In the genomic region with DNA sequence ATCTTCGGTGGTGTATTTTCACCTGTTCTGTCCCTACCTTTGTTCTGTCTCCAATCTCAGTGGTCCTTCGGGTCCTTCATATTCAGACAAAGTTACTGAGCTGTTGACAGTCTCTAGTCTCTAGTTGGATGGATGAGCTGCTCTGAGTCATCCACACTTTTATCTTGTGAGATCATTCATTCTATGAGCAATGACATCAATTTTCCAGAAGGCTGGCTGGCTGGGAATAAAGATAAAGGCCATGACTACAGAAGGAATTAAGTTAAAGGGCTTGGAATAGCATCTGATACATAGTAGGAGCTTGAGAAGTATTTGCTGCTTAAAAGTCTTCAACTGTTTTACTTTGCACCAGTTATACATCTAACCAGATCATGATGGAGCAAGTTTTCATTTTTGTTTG, we compare ENCODE assay signal across 1 cellular context.
TF ChIP-seq lines count a peak whose summit lies in the region.

No MANE protein-coding gene starts in this region.

TF ChIP-seq in K562, 482 proteins besides CTCF, POLR2A, EP300 and RAD21 (continued from another document):
- TF ChIP-seq STAT5A (IDR thresholded peaks at IDR 0.05; ENCODE audit: borderline replicate concordance, low read length) (peak; percentile 63; the same call in 1 of the 2 replicates), HDGF (IDR thresholded peaks at IDR 0.05) (no peak), GABPB1 (CRISPR knock-in tag; IDR thresholded peaks at IDR 0.05) (no peak), RBFOX2 (IDR thresholded peaks at IDR 0.05; ENCODE audit: low read depth, low read length) (no peak), ZNF586 (CRISPR knock-in tag; conservative IDR thresholded peaks at IDR 0.05) (no peak), MEIS2 (IDR thresholded peaks at IDR 0.05; ENCODE audit: partially characterized antibody) (peak; percentile 89), TAF7 (tag; IDR thresholded peaks at IDR 0.05) (no peak), NFATC3 (IDR thresholded peaks at IDR 0.05) (peak; percentile 91), RNF2 (IDR thresholded peaks at IDR 0.05) (no peak), HCFC1 (IDR thresholded peaks at IDR 0.05; ENCODE audit: low read depth, low read length) (no peak), PPARD (CRISPR knock-in tag; IDR thresholded peaks at IDR 0.05) (no peak), MTA3 (IDR thresholded peaks at IDR 0.05; ENCODE audit: borderline replicate concordance) (no peak), POLR2G (IDR thresholded peaks at IDR 0.05; ENCODE audit: low read depth, low read length) (no peak), XRCC3 (IDR thresholded peaks at IDR 0.05) (no peak), PHB (CRISPR knock-in tag; IDR thresholded peaks at IDR 0.05) (no peak), NFIX (CRISPR knock-in tag; IDR thresholded peaks at IDR 0.05; ENCODE audit: low read depth) (no peak), MYNN (IDR thresholded peaks at IDR 0.05) (peak; percentile 48; the same call in 1 of the 2 replicates), MYNN (CRISPR knock-in tag; IDR thresholded peaks at IDR 0.05) (no peak), SREBF1 (IDR thresholded peaks at IDR 0.05; ENCODE audit: borderline replicate concordance, low read depth, low read length) (no peak), PCBP1 (IDR thresholded peaks at IDR 0.05; ENCODE audit: low read depth, low read length, poor library complexity, severe bottlenecking) (no peak), ZNF23 (CRISPR knock-in tag; IDR thresholded peaks at IDR 0.05) (no peak), NFXL1 (CRISPR knock-in tag; IDR thresholded peaks at IDR 0.05) (no peak), ARNT (IDR thresholded peaks at IDR 0.05) (0 out of 4 replicates have a peak, but pooled peaks of 1 of the 2 experiments have one; percentile 39), FOXK2 (conservative IDR thresholded peaks at IDR 0.05 in 1 of 2, IDR thresholded peaks at IDR 0.05 in 1 of 2; ENCODE audit: low read depth in 2 of 2) (peak in 1 of 2 experiments; percentile 32; a peak in 1 of 4 replicates), ZNF644 (tag; IDR thresholded peaks at IDR 0.05; ENCODE audit: low read depth) (no peak), ZSCAN32 (CRISPR knock-in tag; IDR thresholded peaks at IDR 0.05) (no peak)
- TF ChIP-seq, protein P1, sequence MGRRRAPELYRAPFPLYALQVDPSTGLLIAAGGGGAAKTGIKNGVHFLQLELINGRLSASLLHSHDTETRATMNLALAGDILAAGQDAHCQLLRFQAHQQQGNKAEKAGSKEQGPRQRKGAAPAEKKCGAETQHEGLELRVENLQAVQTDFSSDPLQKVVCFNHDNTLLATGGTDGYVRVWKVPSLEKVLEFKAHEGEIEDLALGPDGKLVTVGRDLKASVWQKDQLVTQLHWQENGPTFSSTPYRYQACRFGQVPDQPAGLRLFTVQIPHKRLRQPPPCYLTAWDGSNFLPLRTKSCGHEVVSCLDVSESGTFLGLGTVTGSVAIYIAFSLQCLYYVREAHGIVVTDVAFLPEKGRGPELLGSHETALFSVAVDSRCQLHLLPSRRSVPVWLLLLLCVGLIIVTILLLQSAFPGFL (CRISPR knock-in tag; IDR thresholded peaks at IDR 0.05) = no peak
- TF ChIP-seq, protein P2, sequence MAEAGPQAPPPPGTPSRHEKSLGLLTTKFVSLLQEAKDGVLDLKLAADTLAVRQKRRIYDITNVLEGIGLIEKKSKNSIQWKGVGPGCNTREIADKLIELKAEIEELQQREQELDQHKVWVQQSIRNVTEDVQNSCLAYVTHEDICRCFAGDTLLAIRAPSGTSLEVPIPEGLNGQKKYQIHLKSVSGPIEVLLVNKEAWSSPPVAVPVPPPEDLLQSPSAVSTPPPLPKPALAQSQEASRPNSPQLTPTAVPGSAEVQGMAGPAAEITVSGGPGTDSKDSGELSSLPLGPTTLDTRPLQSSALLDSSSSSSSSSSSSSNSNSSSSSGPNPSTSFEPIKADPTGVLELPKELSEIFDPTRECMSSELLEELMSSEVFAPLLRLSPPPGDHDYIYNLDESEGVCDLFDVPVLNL (CRISPR knock-in tag; IDR thresholded peaks at IDR 0.05; ENCODE audit: low read depth) = no peak
- TF ChIP-seq, protein P3, sequence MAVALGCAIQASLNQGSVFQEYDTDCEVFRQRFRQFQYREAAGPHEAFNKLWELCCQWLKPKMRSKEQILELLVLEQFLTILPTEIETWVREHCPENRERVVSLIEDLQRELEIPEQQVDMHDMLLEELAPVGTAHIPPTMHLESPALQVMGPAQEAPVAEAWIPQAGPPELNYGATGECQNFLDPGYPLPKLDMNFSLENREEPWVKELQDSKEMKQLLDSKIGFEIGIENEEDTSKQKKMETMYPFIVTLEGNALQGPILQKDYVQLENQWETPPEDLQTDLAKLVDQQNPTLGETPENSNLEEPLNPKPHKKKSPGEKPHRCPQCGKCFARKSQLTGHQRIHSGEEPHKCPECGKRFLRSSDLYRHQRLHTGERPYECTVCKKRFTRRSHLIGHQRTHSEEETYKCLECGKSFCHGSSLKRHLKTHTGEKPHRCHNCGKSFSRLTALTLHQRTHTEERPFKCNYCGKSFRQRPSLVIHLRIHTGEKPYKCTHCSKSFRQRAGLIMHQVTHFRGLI (CRISPR knock-in tag; IDR thresholded peaks at IDR 0.05) = no peak
- TF ChIP-seq, protein P4, sequence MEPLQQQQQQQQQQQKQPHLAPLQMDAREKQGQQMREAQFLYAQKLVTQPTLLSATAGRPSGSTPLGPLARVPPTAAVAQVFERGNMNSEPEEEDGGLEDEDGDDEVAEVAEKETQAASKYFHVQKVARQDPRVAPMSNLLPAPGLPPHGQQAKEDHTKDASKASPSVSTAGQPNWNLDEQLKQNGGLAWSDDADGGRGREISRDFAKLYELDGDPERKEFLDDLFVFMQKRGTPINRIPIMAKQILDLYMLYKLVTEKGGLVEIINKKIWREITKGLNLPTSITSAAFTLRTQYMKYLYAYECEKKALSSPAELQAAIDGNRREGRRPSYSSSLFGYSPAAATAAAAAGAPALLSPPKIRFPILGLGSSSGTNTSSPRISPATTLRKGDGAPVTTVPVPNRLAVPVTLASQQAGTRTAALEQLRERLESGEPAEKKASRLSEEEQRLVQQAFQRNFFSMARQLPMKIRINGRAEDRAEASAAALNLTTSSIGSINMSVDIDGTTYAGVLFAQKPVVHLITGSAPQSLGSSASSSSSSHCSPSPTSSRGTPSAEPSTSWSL (CRISPR knock-in tag; IDR thresholded peaks at IDR 0.05; ENCODE audit: borderline replicate concordance) = no peak
- TF ChIP-seq, protein P5, sequence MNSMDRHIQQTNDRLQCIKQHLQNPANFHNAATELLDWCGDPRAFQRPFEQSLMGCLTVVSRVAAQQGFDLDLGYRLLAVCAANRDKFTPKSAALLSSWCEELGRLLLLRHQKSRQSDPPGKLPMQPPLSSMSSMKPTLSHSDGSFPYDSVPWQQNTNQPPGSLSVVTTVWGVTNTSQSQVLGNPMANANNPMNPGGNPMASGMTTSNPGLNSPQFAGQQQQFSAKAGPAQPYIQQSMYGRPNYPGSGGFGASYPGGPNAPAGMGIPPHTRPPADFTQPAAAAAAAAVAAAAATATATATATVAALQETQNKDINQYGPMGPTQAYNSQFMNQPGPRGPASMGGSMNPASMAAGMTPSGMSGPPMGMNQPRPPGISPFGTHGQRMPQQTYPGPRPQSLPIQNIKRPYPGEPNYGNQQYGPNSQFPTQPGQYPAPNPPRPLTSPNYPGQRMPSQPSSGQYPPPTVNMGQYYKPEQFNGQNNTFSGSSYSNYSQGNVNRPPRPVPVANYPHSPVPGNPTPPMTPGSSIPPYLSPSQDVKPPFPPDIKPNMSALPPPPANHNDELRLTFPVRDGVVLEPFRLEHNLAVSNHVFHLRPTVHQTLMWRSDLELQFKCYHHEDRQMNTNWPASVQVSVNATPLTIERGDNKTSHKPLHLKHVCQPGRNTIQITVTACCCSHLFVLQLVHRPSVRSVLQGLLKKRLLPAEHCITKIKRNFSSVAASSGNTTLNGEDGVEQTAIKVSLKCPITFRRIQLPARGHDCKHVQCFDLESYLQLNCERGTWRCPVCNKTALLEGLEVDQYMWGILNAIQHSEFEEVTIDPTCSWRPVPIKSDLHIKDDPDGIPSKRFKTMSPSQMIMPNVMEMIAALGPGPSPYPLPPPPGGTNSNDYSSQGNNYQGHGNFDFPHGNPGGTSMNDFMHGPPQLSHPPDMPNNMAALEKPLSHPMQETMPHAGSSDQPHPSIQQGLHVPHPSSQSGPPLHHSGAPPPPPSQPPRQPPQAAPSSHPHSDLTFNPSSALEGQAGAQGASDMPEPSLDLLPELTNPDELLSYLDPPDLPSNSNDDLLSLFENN (IDR thresholded peaks at IDR 0.05; ENCODE audit: low read depth in 2 of 2, low read length in 2 of 2) = 0 out of 4 replicates have a peak, but pooled peaks of 1 of the 2 experiments have one; percentile 19
- TF ChIP-seq, protein P6, sequence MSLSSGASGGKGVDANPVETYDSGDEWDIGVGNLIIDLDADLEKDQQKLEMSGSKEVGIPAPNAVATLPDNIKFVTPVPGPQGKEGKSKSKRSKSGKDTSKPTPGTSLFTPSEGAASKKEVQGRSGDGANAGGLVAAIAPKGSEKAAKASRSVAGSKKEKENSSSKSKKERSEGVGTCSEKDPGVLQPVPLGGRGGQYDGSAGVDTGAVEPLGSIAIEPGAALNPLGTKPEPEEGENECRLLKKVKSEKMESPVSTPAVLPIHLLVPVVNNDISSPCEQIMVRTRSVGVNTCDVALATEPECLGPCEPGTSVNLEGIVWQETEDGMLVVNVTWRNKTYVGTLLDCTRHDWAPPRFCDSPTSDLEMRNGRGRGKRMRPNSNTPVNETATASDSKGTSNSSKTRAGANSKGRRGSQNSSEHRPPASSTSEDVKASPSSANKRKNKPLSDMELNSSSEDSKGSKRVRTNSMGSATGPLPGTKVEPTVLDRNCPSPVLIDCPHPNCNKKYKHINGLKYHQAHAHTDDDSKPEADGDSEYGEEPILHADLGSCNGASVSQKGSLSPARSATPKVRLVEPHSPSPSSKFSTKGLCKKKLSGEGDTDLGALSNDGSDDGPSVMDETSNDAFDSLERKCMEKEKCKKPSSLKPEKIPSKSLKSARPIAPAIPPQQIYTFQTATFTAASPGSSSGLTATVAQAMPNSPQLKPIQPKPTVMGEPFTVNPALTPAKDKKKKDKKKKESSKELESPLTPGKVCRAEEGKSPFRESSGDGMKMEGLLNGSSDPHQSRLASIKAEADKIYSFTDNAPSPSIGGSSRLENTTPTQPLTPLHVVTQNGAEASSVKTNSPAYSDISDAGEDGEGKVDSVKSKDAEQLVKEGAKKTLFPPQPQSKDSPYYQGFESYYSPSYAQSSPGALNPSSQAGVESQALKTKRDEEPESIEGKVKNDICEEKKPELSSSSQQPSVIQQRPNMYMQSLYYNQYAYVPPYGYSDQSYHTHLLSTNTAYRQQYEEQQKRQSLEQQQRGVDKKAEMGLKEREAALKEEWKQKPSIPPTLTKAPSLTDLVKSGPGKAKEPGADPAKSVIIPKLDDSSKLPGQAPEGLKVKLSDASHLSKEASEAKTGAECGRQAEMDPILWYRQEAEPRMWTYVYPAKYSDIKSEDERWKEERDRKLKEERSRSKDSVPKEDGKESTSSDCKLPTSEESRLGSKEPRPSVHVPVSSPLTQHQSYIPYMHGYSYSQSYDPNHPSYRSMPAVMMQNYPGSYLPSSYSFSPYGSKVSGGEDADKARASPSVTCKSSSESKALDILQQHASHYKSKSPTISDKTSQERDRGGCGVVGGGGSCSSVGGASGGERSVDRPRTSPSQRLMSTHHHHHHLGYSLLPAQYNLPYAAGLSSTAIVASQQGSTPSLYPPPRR (CRISPR knock-in tag; IDR thresholded peaks at IDR 0.05; ENCODE audit: borderline replicate concordance) = no peak
- TF ChIP-seq, protein P7, sequence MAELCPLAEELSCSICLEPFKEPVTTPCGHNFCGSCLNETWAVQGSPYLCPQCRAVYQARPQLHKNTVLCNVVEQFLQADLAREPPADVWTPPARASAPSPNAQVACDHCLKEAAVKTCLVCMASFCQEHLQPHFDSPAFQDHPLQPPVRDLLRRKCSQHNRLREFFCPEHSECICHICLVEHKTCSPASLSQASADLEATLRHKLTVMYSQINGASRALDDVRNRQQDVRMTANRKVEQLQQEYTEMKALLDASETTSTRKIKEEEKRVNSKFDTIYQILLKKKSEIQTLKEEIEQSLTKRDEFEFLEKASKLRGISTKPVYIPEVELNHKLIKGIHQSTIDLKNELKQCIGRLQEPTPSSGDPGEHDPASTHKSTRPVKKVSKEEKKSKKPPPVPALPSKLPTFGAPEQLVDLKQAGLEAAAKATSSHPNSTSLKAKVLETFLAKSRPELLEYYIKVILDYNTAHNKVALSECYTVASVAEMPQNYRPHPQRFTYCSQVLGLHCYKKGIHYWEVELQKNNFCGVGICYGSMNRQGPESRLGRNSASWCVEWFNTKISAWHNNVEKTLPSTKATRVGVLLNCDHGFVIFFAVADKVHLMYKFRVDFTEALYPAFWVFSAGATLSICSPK (IDR thresholded peaks at IDR 0.05; ENCODE audit: borderline replicate concordance) = no peak
- TF ChIP-seq, protein P8, sequence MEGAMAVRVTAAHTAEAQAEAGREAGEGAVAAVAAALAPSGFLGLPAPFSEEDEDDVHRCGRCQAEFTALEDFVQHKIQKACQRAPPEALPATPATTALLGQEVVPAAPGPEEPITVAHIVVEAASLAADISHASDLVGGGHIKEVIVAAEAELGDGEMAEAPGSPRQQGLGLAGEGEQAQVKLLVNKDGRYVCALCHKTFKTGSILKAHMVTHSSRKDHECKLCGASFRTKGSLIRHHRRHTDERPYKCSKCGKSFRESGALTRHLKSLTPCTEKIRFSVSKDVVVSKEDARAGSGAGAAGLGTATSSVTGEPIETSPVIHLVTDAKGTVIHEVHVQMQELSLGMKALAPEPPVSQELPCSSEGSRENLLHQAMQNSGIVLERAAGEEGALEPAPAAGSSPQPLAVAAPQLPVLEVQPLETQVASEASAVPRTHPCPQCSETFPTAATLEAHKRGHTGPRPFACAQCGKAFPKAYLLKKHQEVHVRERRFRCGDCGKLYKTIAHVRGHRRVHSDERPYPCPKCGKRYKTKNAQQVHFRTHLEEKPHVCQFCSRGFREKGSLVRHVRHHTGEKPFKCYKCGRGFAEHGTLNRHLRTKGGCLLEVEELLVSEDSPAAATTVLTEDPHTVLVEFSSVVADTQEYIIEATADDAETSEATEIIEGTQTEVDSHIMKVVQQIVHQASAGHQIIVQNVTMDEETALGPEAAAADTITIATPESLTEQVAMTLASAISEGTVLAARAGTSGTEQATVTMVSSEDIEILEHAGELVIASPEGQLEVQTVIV (CRISPR knock-in tag; IDR thresholded peaks at IDR 0.05; ENCODE audit: borderline replicate concordance) = no peak
- TF ChIP-seq, protein P9, sequence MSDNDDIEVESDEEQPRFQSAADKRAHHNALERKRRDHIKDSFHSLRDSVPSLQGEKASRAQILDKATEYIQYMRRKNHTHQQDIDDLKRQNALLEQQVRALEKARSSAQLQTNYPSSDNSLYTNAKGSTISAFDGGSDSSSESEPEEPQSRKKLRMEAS (CRISPR knock-in tag; IDR thresholded peaks at IDR 0.05) = no peak
- TF ChIP-seq, protein P10, sequence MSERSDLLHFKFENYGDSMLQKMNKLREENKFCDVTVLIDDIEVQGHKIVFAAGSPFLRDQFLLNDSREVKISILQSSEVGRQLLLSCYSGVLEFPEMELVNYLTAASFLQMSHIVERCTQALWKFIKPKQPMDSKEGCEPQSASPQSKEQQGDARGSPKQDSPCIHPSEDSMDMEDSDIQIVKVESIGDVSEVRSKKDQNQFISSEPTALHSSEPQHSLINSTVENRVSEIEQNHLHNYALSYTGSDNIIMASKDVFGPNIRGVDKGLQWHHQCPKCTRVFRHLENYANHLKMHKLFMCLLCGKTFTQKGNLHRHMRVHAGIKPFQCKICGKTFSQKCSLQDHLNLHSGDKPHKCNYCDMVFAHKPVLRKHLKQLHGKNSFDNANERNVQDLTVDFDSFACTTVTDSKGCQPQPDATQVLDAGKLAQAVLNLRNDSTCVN (CRISPR knock-in tag; IDR thresholded peaks at IDR 0.05) = no peak
